25 cellular contexts compared by ENCODE assay signal in genomic region chr6:38434051-38434450, GRCh38.
"Had no signal": no experiment of that assay in that cellular context is flagged by ENCODE, and none has a peak within 500 bp of the region (broad histone marks: within the 10 kb centered on the region; RNA-seq: fewer than 3 reads in every experiment).

No MANE protein-coding gene starts in this region.

- ATAC-seq: left colon; left lung; lower lobe of right lung; natural killer cell; right lobe of liver; stimulated activated naive B cell treated with anti-CD40 and anti-IgM and Interleukin-4, amounts not matched to agents 10 μg/mL and 1 μg/mL and 100 μg/mL, for 72 hours; stimulated activated naive CD8-positive, alpha-beta T cell treated with anti-CD3 and anti-CD28 coated beads, Interleukin-15, amount 100 ng/mL, for 72 hours had no signal

- H3K9me3 Mint-ChIP-seq: immature natural killer cell; natural killer cell; stimulated activated naive CD8-positive, alpha-beta T cell treated with anti-CD3 and anti-CD28 coated beads, Interleukin-15, amount 100 ng/mL, for 72 hours; type B pancreatic cell had no signal

- H3K4me1 Mint-ChIP-seq: nephron progenitor cell, neural progenitor cell had no signal

- H3K36me3 Mint-ChIP-seq: natural killer cell had no signal

- H3K27me3 Mint-ChIP-seq: naive B cell; progenitor cell of endocrine pancreas; stimulated activated naive B cell treated with anti-CD40 and anti-IgM and Interleukin-4, amounts not matched to agents 10 μg/mL and 1 μg/mL and 100 μg/mL, for 72 hours; stimulated activated naive CD8-positive, alpha-beta T cell treated with anti-CD3 and anti-CD28 coated beads, Interleukin-15, amount 100 ng/mL, for 72 hours; type B pancreatic cell had no signal

- H3K27ac Mint-ChIP-seq: mesothelial cell of epicardium, natural killer cell, nephron progenitor cell, neural progenitor cell, progenitor cell of endocrine pancreas, type B pancreatic cell had no signal

- DNase-seq: hypothalamus; immature natural killer cell; kidney; left colon; left lung; lower lobe of right lung; mammary epithelial cell; mesenchymal stem cell; naive B cell; natural killer cell; nephron progenitor cell; occipital lobe; right lobe of liver; stimulated activated CD4-positive, alpha-beta T cell treated with anti-CD3 and anti-CD28 coated beads, Interleukin-1b, Interleukin-23, amount 100 ng/mL, for 48 hours; stimulated activated CD4-positive, alpha-beta T cell treated with anti-CD3 and anti-CD28 coated beads, Interleukin-2, amount 100 ng/mL, for 48 hours; stimulated activated CD4-positive, alpha-beta T cell treated with anti-CD3 and anti-CD28 coated beads, Interleukin-4, amount 100 ng/mL, for 4 hours; stimulated activated CD8-positive, alpha-beta memory T cell treated with anti-CD3 and anti-CD28 coated beads, Interleukin-4, amount 100 ng/mL, for 48 hours; stimulated activated naive B cell treated with anti-CD40 and anti-IgM and Interleukin-4, amounts not matched to agents 10 μg/mL and 1 μg/mL and 100 μg/mL, for 72 hours; stimulated activated naive CD8-positive, alpha-beta T cell treated with anti-CD3 and anti-CD28 coated beads, Interleukin-15, amount 100 ng/mL, for 72 hours; substantia nigra; uterus had no signal

- H3K4me3 Mint-ChIP-seq: immature natural killer cell; mesothelial cell of epicardium; natural killer cell; nephron progenitor cell; neural progenitor cell; stimulated activated naive B cell treated with anti-CD40 and anti-IgM and Interleukin-4, amounts not matched to agents 10 μg/mL and 1 μg/mL and 100 μg/mL, for 72 hours; stimulated activated naive CD8-positive, alpha-beta T cell treated with anti-CD3 and anti-CD28 coated beads, Interleukin-15, amount 100 ng/mL, for 72 hours; type B pancreatic cell had no signal
